Comparison of ENCODE assay signal across 8 cellular contexts in genomic region chr6:152897807-152898399, GRCh38.
DNase-seq lines count a peak whose midpoint lies in the region; ATAC-seq and TF ChIP-seq lines count a peak whose summit lies in the region.

No MANE protein-coding gene starts in this region.

- peak; percentile 99 for ATAC-seq in GM19452 (IDR thresholded peaks at IDR 0.05; ENCODE audit: unreplicated experiment)
- ATAC-seq in HG03457 (IDR thresholded peaks at IDR 0.05; ENCODE audit: unreplicated experiment), result peak; percentile 98

- H3K4me3 ChIP-seq in PC-9, result no peak overlapping the region
- H3K4me3 ChIP-seq in fibroblast of villous mesenchyme (ENCODE audit: low read depth, low read length), result no peak overlapping the region
- H3K4me3 ChIP-seq in osteoblast (ENCODE audit: insufficient read depth, low read length), result no peak overlapping the region
- H3K4me3 ChIP-seq in thyroid gland (replicated peaks in 1 of 3), result no peak overlapping the region

- no peak overlapping the region for H3K27ac ChIP-seq in PC-9
- H3K27ac ChIP-seq in osteoblast (ENCODE audit: low read depth, low read length), result no peak overlapping the region
- H3K27ac ChIP-seq in thyroid gland, result no peak overlapping the region

- H3K79me2 ChIP-seq in PC-9 (ENCODE audit: low read depth), result no peaks in the 10 kb centered on the region
- no peaks in the 10 kb centered on the region for H3K79me2 ChIP-seq in osteoblast (ENCODE audit: insufficient read depth, low read length)

- H2AFZ ChIP-seq in PC-9 (no peak overlapping the region), osteoblast (ENCODE audit: low read length) (no peak overlapping the region)

- no peaks in the 10 kb centered on the region for H3K36me3 ChIP-seq in PC-9 (ENCODE audit: low read depth)
- no peaks in the 10 kb centered on the region for H3K36me3 ChIP-seq in osteoblast (ENCODE audit: insufficient read depth, low read length)
- no peaks in the 10 kb centered on the region for H3K36me3 ChIP-seq in thyroid gland

- H4K20me1 ChIP-seq in PC-9 (ENCODE audit: insufficient read depth) (no peaks in the 10 kb centered on the region), osteoblast (ENCODE audit: insufficient read depth, low read length) (no peaks in the 10 kb centered on the region)

- intact Hi-C loops in PC-9 (cut with micrococcal nuclease; ENCODE audit: unreplicated experiment) (no loop called here), thyroid gland (cut with DNase I) (no loop called here)

- H3K4me1 ChIP-seq in PC-9 (replicated peaks; ENCODE audit: insufficient read depth) (peaks cover 8% of the 10 kb centered on the region), osteoblast (ENCODE audit: insufficient read depth, low read length) (no peaks in the 10 kb centered on the region), thyroid gland (no peaks in the 10 kb centered on the region)

- WGBS in thyroid gland, 2 donors, result 18 to 39% methylated on average over 8 to 12 of the region's 16 CpGs

- CTCF ChIA-PET in PC-9 (lab: Charles Lee), result no interaction called here

- TF ChIP-seq CTCF in PC-9 (conservative IDR thresholded peaks at IDR 0.05) (peak; percentile 72), fibroblast of villous mesenchyme (IDR thresholded peaks at IDR 0.05; ENCODE audit: insufficient read depth, low read depth, low read length) (peak; percentile 94), osteoblast (IDR thresholded peaks at IDR 0.05; ENCODE audit: extremely low read depth, low read depth, low read length) (peak; percentile 91), thyroid gland (IDR thresholded peaks at IDR 0.05) (peak; percentile 37 to 86 (median 56))

- H3F3A ChIP-seq in PC-9 (ENCODE audit: insufficient read depth, low read depth), result no peaks in the 10 kb centered on the region

- H3K4me2 ChIP-seq in PC-9 (no peak overlapping the region), osteoblast (ENCODE audit: insufficient read depth, low read length) (no peak overlapping the region)

- H3K27me3 ChIP-seq in PC-9 (ENCODE audit: insufficient read depth, low read depth), result no peaks in the 10 kb centered on the region
- no peaks in the 10 kb centered on the region for H3K27me3 ChIP-seq in osteoblast (ENCODE audit: insufficient read depth, low read length)
- no peaks in the 10 kb centered on the region for H3K27me3 ChIP-seq in thyroid gland

- DNase-seq in DMS114 treated with DMSO at 0.1 percent for 48 hours (lab: John Stamatoyannopoulos, UW; ENCODE audit: unreplicated experiment) (peak; percentile 36), PC-9 (peak in 1 of 2 experiments; percentile 70), activated T-helper 1 cell treated with Interleukin-2 at 50 U/mL for 16 hours (ENCODE audit: low read depth) (peak; percentile 18), fibroblast of villous mesenchyme (ENCODE audit: low read depth) (peak; percentile 47), osteoblast (ENCODE audit: insufficient read length, low spot score, missing footprints) (peak; percentile 86), thyroid gland (peak; percentile 49 to 67)

- POLR2A ChIA-PET in PC-9 (lab: Charles Lee; ENCODE audit: unreplicated experiment), result no interaction called here

- H3K9me2 ChIP-seq in PC-9 (ENCODE audit: insufficient read depth), result no peaks in the 10 kb centered on the region

- BruUV-seq in PC-9 (replicated peaks; lab: Mats Ljungman, UMichigan), result no TSS peak

- H3K9me3 ChIP-seq in PC-9 (ENCODE audit: insufficient read depth, low read depth) (no peaks in the 10 kb centered on the region), osteoblast (ENCODE audit: low read depth, low read length) (no peaks in the 10 kb centered on the region), thyroid gland (no peaks in the 10 kb centered on the region)

- TF ChIP-seq POLR2A in thyroid gland (IDR thresholded peaks at IDR 0.05), result no peak
